Comparison of ENCODE assay signal across 9 cellular contexts in the genomic region with DNA sequence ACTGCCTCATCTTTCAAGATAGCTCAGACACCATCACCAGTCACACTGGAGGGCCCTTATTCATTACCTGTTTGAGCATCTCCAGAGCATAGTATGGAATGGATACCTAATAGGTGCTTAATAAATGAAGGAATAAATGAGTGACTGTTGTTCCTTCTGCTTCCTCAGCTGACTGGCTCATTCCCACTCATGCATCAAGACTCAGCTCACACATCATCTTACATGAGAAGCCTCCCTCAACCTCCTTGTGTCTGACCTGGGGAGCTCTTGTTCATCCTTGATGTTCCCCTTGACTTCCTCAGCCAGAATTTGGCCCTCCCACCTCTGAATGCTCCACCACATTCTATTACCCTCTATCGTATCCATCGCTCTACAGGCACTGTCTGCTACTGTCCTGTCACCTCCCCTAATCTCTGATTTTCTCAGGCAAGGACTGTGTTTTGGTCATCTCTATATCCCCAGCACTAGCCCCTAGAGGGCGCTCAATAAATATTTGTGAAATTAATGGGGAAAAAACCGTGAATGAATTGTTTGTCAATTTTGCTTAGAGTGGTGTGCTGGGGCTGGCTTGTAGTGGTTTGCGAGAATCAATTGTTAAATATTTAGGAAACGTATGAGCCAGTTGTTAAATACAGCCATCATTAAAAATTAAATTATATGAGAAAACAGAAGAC.
DNase-seq lines count a peak whose midpoint lies in the region; ATAC-seq and FAIRE-seq lines count a peak whose summit lies in the region.
"Had no signal": no experiment of that assay in that cellular context is flagged by ENCODE, and none has a peak within 500 bp of the region (broad histone marks: within the 10 kb centered on the region; RNA-seq: fewer than 3 reads in every experiment).

No MANE protein-coding gene starts in this region.

- H3K9me3 Mint-ChIP-seq in naive B cell: no peaks in the 10 kb centered on the region
- H3K9me3 Mint-ChIP-seq: activated naive CD4-positive, alpha-beta T cell treated with anti-CD3 and anti-CD28 coated beads, Interleukin-2, amount 50 U/mL, for 24 hours had no signal

- H3K36me3 Mint-ChIP-seq in T-helper 17 cell (ENCODE audit: low read depth): no peaks in the 10 kb centered on the region
- H3K36me3 Mint-ChIP-seq in naive B cell: no peaks in the 10 kb centered on the region
- H3K36me3 Mint-ChIP-seq: activated naive CD4-positive, alpha-beta T cell treated with anti-CD3 and anti-CD28 coated beads, Interleukin-2, amount 50 U/mL, for 24 hours had no signal

- FAIRE-seq in HTR-8/SVneo (lab: Jason Lieb, UNC): no peak

- H3K4me3 Mint-ChIP-seq in T-helper 17 cell (no peak overlapping the region), naive B cell (no peak overlapping the region)
- H3K4me3 Mint-ChIP-seq: activated naive CD4-positive, alpha-beta T cell treated with anti-CD3 and anti-CD28 coated beads, Interleukin-2, amount 50 U/mL, for 24 hours had no signal

- H3K9me3 ChIP-seq in T-helper 17 cell (ENCODE audit: control insufficient read depth, low read length, poor library complexity, severe bottlenecking): no peaks in the 10 kb centered on the region

- DNase-seq in SHP77 (lab: John Stamatoyannopoulos, UW) (peak; percentile 1 to 6), SHP77 treated with DMSO at 0.1 percent for 48 hours (lab: John Stamatoyannopoulos, UW) (no peak), HTR-8/SVneo (ENCODE audit: insufficient read length, low spot score) (peak; percentile 60), T-helper 17 cell (peak in 1 of 3 donors; percentile 14), naive B cell (peak; percentile 24), NCI-H226 (no peak)
- peak; percentile 0 for DNase-seq in effector CD8-positive, alpha-beta T cell (lab: John Stamatoyannopoulos, UW)

- H3K4me1 Mint-ChIP-seq in T-helper 17 cell: peaks cover 7% of the 10 kb centered on the region
- H3K4me1 Mint-ChIP-seq in naive B cell: no peaks in the 10 kb centered on the region
- H3K4me1 Mint-ChIP-seq: activated naive CD4-positive, alpha-beta T cell treated with anti-CD3 and anti-CD28 coated beads, Interleukin-2, amount 50 U/mL, for 24 hours had no signal

- peak; percentile 65 for ATAC-seq in T-helper 17 cell
- peak; percentile 48 to 50 for ATAC-seq in naive B cell (ENCODE audit: low read depth in 2 of 2)
- no peak for ATAC-seq in HG02870 (IDR thresholded peaks at IDR 0.05; ENCODE audit: unreplicated experiment)

- peak overlapping the region; percentile 8 for H3K27ac Mint-ChIP-seq in T-helper 17 cell
- H3K27ac Mint-ChIP-seq in naive B cell: no peak overlapping the region
- H3K27ac Mint-ChIP-seq: activated naive CD4-positive, alpha-beta T cell treated with anti-CD3 and anti-CD28 coated beads, Interleukin-2, amount 50 U/mL, for 24 hours had no signal

- H3K27me3 Mint-ChIP-seq in T-helper 17 cell (no peaks in the 10 kb centered on the region), naive B cell (peaks cover 5 to 23% (median 18%) of the 10 kb centered on the region in 3 donors)
- H3K27me3 Mint-ChIP-seq: activated naive CD4-positive, alpha-beta T cell treated with anti-CD3 and anti-CD28 coated beads, Interleukin-2, amount 50 U/mL, for 24 hours had no signal

Comparison
In these comparisons a context has a peak if more than half of its experiments do, and no peak if none do; other contexts are left out.
1. DNase-seq: peak in SHP77 (2 of 2), HTR-8/SVneo (single experiment), effector CD8-positive, alpha-beta T cell (single experiment) and naive B cell (single experiment); none in SHP77 treated with DMSO at 0.1 percent for 48 hours (single experiment) and NCI-H226 (single experiment).